In the genomic region with DNA sequence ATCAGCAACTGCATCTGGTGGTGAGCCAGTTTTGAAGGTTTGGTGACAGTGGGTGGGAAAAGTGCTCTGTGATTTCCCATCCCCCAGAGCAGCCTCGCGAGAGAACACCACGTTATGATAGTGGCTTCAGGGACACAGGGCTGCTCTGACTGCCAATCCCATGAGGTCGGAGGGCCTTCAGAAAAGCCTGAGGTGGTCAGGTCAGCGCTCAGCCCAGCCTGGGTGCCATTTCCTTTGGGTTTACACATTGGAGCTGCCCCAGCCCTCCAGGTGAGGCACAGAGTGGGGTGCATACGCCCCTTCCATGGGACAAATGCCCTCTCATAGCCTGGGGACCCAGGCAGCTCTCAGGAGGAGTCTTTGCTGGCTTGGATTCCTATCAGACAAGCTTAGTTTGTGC, we compare ENCODE assay signal across 23 cellular contexts.
DNase-seq lines count a peak whose midpoint lies in the region; ATAC-seq, FAIRE-seq and TF ChIP-seq lines count a peak whose summit lies in the region.
"Had no signal": no experiment of that assay in that cellular context is flagged by ENCODE, and none has a peak within 500 bp of the region (broad histone marks: within the 10 kb centered on the region; RNA-seq: fewer than 3 reads in every experiment).

No MANE protein-coding gene starts in this region.

- no peaks in the 10 kb centered on the region for H3K9me3 ChIP-seq in esophagus muscularis mucosa
- no peaks in the 10 kb centered on the region for H3K9me3 ChIP-seq in sigmoid colon
- H3K9me3 ChIP-seq in kidney (ENCODE audit: control insufficient read depth in 1 of 2, low read length in 2 of 2), result no peaks in the 10 kb centered on the region
- H3K9me3 ChIP-seq: BLaER1, HAP-1 had no signal

- H3K4me3 ChIP-seq in esophagus muscularis mucosa, result no peak overlapping the region
- H3K4me3 ChIP-seq in sigmoid colon, result no peak overlapping the region
- H3K4me3 ChIP-seq in kidney (ENCODE audit: low read length in 2 of 2), result no peak overlapping the region
- H3K4me3 ChIP-seq: BLaER1, GM23338, HAP-1 had no signal

- no peak overlapping the region for H3K27ac ChIP-seq in esophagus muscularis mucosa (replicated peaks in 1 of 4)
- no peak overlapping the region for H3K27ac ChIP-seq in sigmoid colon
- no peak overlapping the region for H3K27ac ChIP-seq in kidney (ENCODE audit: low read depth in 2 of 2, low read length in 2 of 2)
- H3K27ac ChIP-seq: 22Rv1, BLaER1, C4-2B had no signal

- intact Hi-C loops in cardiac septum (cut with DNase I), result no loop called here
- intact Hi-C loops in Right ventricle myocardium inferior (cut with DNase I), result no loop called here
- intact Hi-C loops in esophagus muscularis mucosa (cut with DNase I), result no loop called here
- intact Hi-C loops in sigmoid colon (cut with DNase I), result no loop called here
- intact Hi-C loops in kidney (cut with DNase I), result no loop called here

- TF ChIP-seq CTCF in esophagus muscularis mucosa (IDR thresholded peaks at IDR 0.05) (no peak), sigmoid colon (IDR thresholded peaks at IDR 0.05) (no peak), kidney (IDR thresholded peaks at IDR 0.05; ENCODE audit: borderline replicate concordance, extremely low read depth, insufficient read depth) (no peak)

- TF ChIP-seq POLR2A in esophagus muscularis mucosa (IDR thresholded peaks at IDR 0.05; ENCODE audit: low read depth) (no peak), sigmoid colon (IDR thresholded peaks at IDR 0.05) (no peak)

- DNase-seq in cardiac septum (ENCODE audit: low spot score), result peak; percentile 47
- DNase-seq in Right ventricle myocardium inferior (ENCODE audit: missing footprints), result no peak
- DNase-seq in esophagus muscularis mucosa (ENCODE audit: extremely low spot score), result peak; percentile 53
- peak; percentile 3 for DNase-seq in mucosa of gallbladder (ENCODE audit: low spot score)
- DNase-seq in sigmoid colon, result peak; percentile 26
- DNase-seq in COR-L47 (lab: John Stamatoyannopoulos, UW), result no peak
- DNase-seq in kidney, result no peak
- no peak for DNase-seq in pons (ENCODE audit: low spot score)
- DNase-seq: CD4-positive, CD25-positive, alpha-beta regulatory T cell; CD8-positive, alpha-beta T cell; DMS 273 treated with DMSO at 0.1 percent for 48 hours; DMS79 treated with DMSO at 0.1 percent for 48 hours; GF-D8; HFFc6 had no signal

- ATAC-seq in Right ventricle myocardium inferior, result no peak
- ATAC-seq: CD8-positive, alpha-beta T cell; GM23338 had no signal

- H3K4me1 ChIP-seq in esophagus muscularis mucosa, result no peaks in the 10 kb centered on the region
- H3K4me1 ChIP-seq in sigmoid colon, result no peaks in the 10 kb centered on the region
- H3K4me1 ChIP-seq in kidney (ENCODE audit: control insufficient read depth in 1 of 2, insufficient read depth in 1 of 2, low read depth in 1 of 2, low read length in 2 of 2), result peaks cover 3 to 6% of the 10 kb centered on the region in 2 donors
- H3K4me1 ChIP-seq: BLaER1 had no signal

- FAIRE-seq in kidney (lab: Jason Lieb, UNC), result no peak
- FAIRE-seq: A204.1, D721Med, GM18507, H54 had no signal

- TF ChIP-seq EP300 in esophagus muscularis mucosa (IDR thresholded peaks at IDR 0.05) (no peak), sigmoid colon (IDR thresholded peaks at IDR 0.05) (no peak)

- 79% methylated on average over 5 of the region's 6 CpGs for WGBS in esophagus muscularis mucosa
- WGBS in sigmoid colon, 2 donors, result 84 to 89% methylated on average over 6 of the region's 6 CpGs

- no peak overlapping the region for H3K9ac ChIP-seq in kidney (ENCODE audit: low read length in 2 of 2)
- H3K9ac ChIP-seq: BLaER1 had no signal

- H3K36me3 ChIP-seq in esophagus muscularis mucosa (no peaks in the 10 kb centered on the region), sigmoid colon (no peaks in the 10 kb centered on the region), kidney (ENCODE audit: control insufficient read depth in 1 of 2, insufficient read depth in 2 of 2, low read length in 2 of 2) (no peaks in the 10 kb centered on the region)
- H3K36me3 ChIP-seq: BLaER1, HAP-1 had no signal

- H3K27me3 ChIP-seq in esophagus muscularis mucosa, result no peaks in the 10 kb centered on the region
- H3K27me3 ChIP-seq in sigmoid colon, result no peaks in the 10 kb centered on the region
- H3K27me3 ChIP-seq: BLaER1 had no signal

Comparison
In these comparisons a context has a peak if more than half of its experiments do, and no peak if none do; other contexts are left out.
1. DNase-seq: peak in cardiac septum (single experiment), esophagus muscularis mucosa (single experiment), mucosa of gallbladder (single experiment) and sigmoid colon (single experiment); none in Right ventricle myocardium inferior (single experiment), COR-L47 (single experiment), kidney (single experiment) and pons (single experiment).